Comparison of ENCODE assay signal across 19 cellular contexts in genomic region chr5:141389153-141390042, GRCh38. TPM values are rescaled to one million over a fixed set of nuclear protein-coding genes. Genes with fewer than 3 reads are reported as not detected.
"Had no signal": no experiment of that assay in that cellular context is flagged by ENCODE, and none has a peak within 500 bp of the region (broad histone marks: within the 10 kb centered on the region; RNA-seq: fewer than 3 reads in every experiment).

No MANE protein-coding gene starts in this region.

- H3K4me3 ChIP-seq: pancreas, sigmoid colon had no signal

- H3K36me3 ChIP-seq: pancreas had no signal

- DNase-seq: activated CD4-positive, alpha-beta T cell treated with anti-CD3 and anti-CD28 coated beads for 1 hour; activated CD4-positive, alpha-beta T cell treated with anti-CD3 and anti-CD28 coated beads, Interleukin-2, amount 50 U/mL, for 4 hours; activated naive CD4-positive, alpha-beta T cell treated with anti-CD3 and anti-CD28 coated beads for 36 hours; activated T-cell treated with anti-CD3 and anti-CD28 coated beads, Interleukin-2, amount 50 U/mL, for 1 hour; amniotic stem cell; cortex of kidney; effector CD4-positive, alpha-beta T cell; foreskin fibroblast; kidney glomerular epithelial cell; mesendoderm; sigmoid colon; SK-N-SH; stimulated activated CD4-positive, alpha-beta T cell treated with anti-CD3 and anti-CD28 coated beads, Interleukin-12 subunit alpha, Interleukin-12 subunit beta, amount 100 ng/mL, for 4 hours; stimulated activated CD4-positive, alpha-beta T cell treated with anti-CD3 and anti-CD28 coated beads, Interleukin-2, amount 100 ng/mL, for 24 hours; T-helper 1 cell had no signal

- H3K27ac Mint-ChIP-seq: activated naive CD4-positive, alpha-beta T cell treated with anti-CD3 and anti-CD28 coated beads for 36 hours; activated T-helper 2 cell treated with anti-CD3 and anti-CD28 coated beads, Interferon-gamma antibody, Interleukin-2, Interleukin-4, amounts not matched to agents 10 μg/mL and 5 μg/mL and 100 μg/mL, durations not matched to agents 14 hours and 24 hours and 36 hours; nephron; stimulated activated effector memory CD8-positive, alpha-beta T cell treated with anti-CD3 and anti-CD28 coated beads, Interleukin-12 subunit alpha, Interleukin-12 subunit beta, amount 100 ng/mL, for 72 hours had no signal

- H3K4me1 ChIP-seq: pancreas, sigmoid colon had no signal

- ATAC-seq: pancreas; stimulated activated effector memory CD8-positive, alpha-beta T cell treated with anti-CD3 and anti-CD28 coated beads, Interleukin-12 subunit alpha, Interleukin-12 subunit beta, amount 100 ng/mL, for 72 hours had no signal

- H3K4me3 Mint-ChIP-seq: activated naive CD4-positive, alpha-beta T cell treated with anti-CD3 and anti-CD28 coated beads for 36 hours; stimulated activated effector memory CD8-positive, alpha-beta T cell treated with anti-CD3 and anti-CD28 coated beads, Interleukin-12 subunit alpha, Interleukin-12 subunit beta, amount 100 ng/mL, for 72 hours had no signal

- H3K4me1 Mint-ChIP-seq: nephron; stimulated activated effector memory CD8-positive, alpha-beta T cell treated with anti-CD3 and anti-CD28 coated beads, Interleukin-12 subunit alpha, Interleukin-12 subunit beta, amount 100 ng/mL, for 72 hours had no signal

- H3K9ac ChIP-seq: SK-N-SH had no signal

- H3K27ac ChIP-seq: pancreas, sigmoid colon had no signal

- H3K27me3 ChIP-seq: pancreas had no signal

RNA-seq across cellular contexts. Expression of gene PCDHGB4, which starts 1.9 kb away (rescaled TPM):
- total RNA-seq: activated naive CD4-positive, alpha-beta T cell treated with anti-CD3 and anti-CD28 coated beads for 36 hours had no signal

RNA-seq across cellular contexts. Expression of gene PCDHGA8, which starts 3.0 kb away (rescaled TPM):
- total RNA-seq: activated naive CD4-positive, alpha-beta T cell treated with anti-CD3 and anti-CD28 coated beads for 36 hours had no signal

RNA-seq across cellular contexts. Expression of gene PCDHGA7, which starts 6.9 kb away (rescaled TPM):
- total RNA-seq: activated naive CD4-positive, alpha-beta T cell treated with anti-CD3 and anti-CD28 coated beads for 36 hours had no signal
